ENCODE assay signal across 22 cellular contexts in the genomic region with DNA sequence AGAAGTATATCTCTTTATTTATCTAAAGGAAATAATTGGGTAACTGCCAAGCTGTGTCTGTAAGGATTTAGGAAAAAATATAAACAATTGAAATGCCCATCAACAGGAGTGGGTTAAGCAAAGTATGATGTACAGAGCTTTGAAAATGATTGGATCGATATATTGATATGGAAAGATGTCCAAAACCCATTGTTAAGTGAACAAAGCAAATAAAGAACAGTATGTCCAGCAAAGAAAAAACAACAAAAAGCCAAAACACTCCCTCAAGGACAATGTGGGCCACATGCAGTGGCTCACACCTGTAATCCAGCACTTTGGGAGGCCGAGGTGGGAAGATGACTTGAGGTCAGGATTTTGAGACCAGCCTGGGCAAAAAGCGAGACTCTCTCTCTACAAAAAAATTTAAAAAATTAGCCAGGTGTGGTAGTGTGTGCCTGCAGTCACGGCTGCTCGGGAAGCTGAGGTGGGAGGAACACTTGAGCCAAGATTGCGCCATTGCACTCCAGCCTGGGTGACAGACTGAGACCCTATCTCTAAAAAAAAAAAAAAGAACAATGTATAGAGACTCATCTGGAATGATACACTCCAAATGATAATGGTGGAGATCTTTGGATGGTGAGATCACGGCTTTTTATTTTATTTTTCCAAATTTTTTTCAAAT.
"Had no signal": no experiment of that assay in that cellular context is flagged by ENCODE, and none has a peak within 500 bp of the region (broad histone marks: within the 10 kb centered on the region; RNA-seq: fewer than 3 reads in every experiment).

No MANE protein-coding gene starts in this region.

- ATAC-seq: effector memory CD8-positive, alpha-beta T cell; esophagus mucosa; gastrocnemius medialis; heart right ventricle; left cardiac atrium; left lung; left ventricle myocardium superior; lower lobe of right lung; mucosa of descending colon had no signal

- DNase-seq: colonic mucosa; cortex of kidney; effector CD8-positive, alpha-beta T cell; effector memory CD8-positive, alpha-beta T cell; endodermal cell; erythroblast; esophagus squamous epithelium; foreskin fibroblast; foreskin melanocyte; gastrocnemius medialis; glutamatergic neuron; head of caudate nucleus; heart right ventricle; hippocampal formation; left cardiac atrium; left lung; left ventricle myocardium superior; lower lobe of right lung; mesenchymal stem cell; mucosa of descending colon had no signal

- H3K27me3 ChIP-seq: colonic mucosa, gastrocnemius medialis, left lung had no signal

- H3K27ac ChIP-seq: colonic mucosa, epithelial cell of prostate, esophagus squamous epithelium, gastrocnemius medialis, heart right ventricle, left lung, lower lobe of right lung had no signal

- H3K9me3 ChIP-seq: colonic mucosa, esophagus squamous epithelium, gastrocnemius medialis, heart right ventricle, left lung, lower lobe of right lung, mucosa of descending colon had no signal

- H3K36me3 ChIP-seq: colonic mucosa, esophagus squamous epithelium, gastrocnemius medialis, heart right ventricle, left lung, lower lobe of right lung had no signal

- H3K4me1 ChIP-seq: colonic mucosa, esophagus squamous epithelium, gastrocnemius medialis, heart right ventricle, left lung, lower lobe of right lung had no signal

- H3K4me3 ChIP-seq: colonic mucosa, esophagus squamous epithelium, gastrocnemius medialis, heart right ventricle, left lung, lower lobe of right lung, mucosa of descending colon had no signal
